ENCODE assay signal across 1 cellular context in the genomic region with DNA sequence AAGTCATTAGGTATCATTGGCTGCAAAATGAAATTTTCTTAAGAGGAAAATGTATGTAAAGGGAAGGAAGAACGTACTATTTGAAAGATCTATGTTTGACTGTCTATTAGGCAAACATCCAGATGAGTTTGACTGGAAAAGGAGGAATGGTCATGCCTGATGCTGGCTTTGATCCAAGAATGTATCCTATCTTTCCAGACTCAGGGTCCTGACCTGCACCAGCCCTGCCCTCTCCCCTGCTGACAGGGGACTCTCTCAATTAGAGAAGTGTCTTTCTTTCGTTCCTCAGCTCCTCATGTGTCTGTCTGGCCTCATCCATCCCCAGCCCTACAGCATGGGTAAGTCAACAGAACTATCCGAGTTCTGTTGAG.
TF ChIP-seq lines count a peak whose summit lies in the region.

No MANE protein-coding gene starts in this region.

TF ChIP-seq in HepG2, 621 proteins besides CTCF, POLR2A, EP300 and RAD21 (continued from another document and continues in another):
- TF ChIP-seq NCOR1 (IDR thresholded peaks at IDR 0.05; ENCODE audit: borderline replicate concordance, low read length) (0 out of 2 replicates have a peak, but pooled peaks have one; percentile 17), ZNF749 (CRISPR knock-in tag; IDR thresholded peaks at IDR 0.05; ENCODE audit: borderline replicate concordance) (no peak), SIX4 (CRISPR knock-in tag; IDR thresholded peaks at IDR 0.05) (no peak), CCDC6 (CRISPR knock-in tag; IDR thresholded peaks at IDR 0.05) (no peak), ZNF674 (CRISPR knock-in tag; IDR thresholded peaks at IDR 0.05; ENCODE audit: low read depth) (no peak), ARNTL (CRISPR knock-in tag; IDR thresholded peaks at IDR 0.05) (no peak), FOXC1 (CRISPR knock-in tag; IDR thresholded peaks at IDR 0.05; ENCODE audit: borderline replicate concordance) (no peak), KDM5B (CRISPR knock-in tag; IDR thresholded peaks at IDR 0.05; ENCODE audit: borderline replicate concordance) (no peak), RNF2 (conservative IDR thresholded peaks at IDR 0.05; ENCODE audit: low read depth) (no peak), NR3C1 (CRISPR knock-in tag; IDR thresholded peaks at IDR 0.05) (no peak), ZNF776 (CRISPR knock-in tag; IDR thresholded peaks at IDR 0.05) (no peak), ZSCAN9 (CRISPR knock-in tag; IDR thresholded peaks at IDR 0.05; ENCODE audit: borderline replicate concordance) (no peak), ZNF670 (CRISPR knock-in tag; IDR thresholded peaks at IDR 0.05; ENCODE audit: borderline replicate concordance) (no peak), ZNF33A (CRISPR knock-in tag; IDR thresholded peaks at IDR 0.05; ENCODE audit: borderline replicate concordance) (no peak), ZNF563 (CRISPR knock-in tag; IDR thresholded peaks at IDR 0.05) (no peak), ZKSCAN8 (CRISPR knock-in tag; IDR thresholded peaks at IDR 0.05; ENCODE audit: borderline replicate concordance) (peak; percentile 6; the same call in 1 of the 2 replicates), MTF1 (CRISPR knock-in tag; IDR thresholded peaks at IDR 0.05) (no peak), ZNF792 (CRISPR knock-in tag; IDR thresholded peaks at IDR 0.05) (no peak; the same call in 1 of the 2 replicates), YEATS4 (CRISPR knock-in tag; IDR thresholded peaks at IDR 0.05; ENCODE audit: borderline replicate concordance) (no peak), ZNF878 (CRISPR knock-in tag; IDR thresholded peaks at IDR 0.05) (no peak), GATAD1 (CRISPR knock-in tag; IDR thresholded peaks at IDR 0.05) (no peak), HDAC6 (IDR thresholded peaks at IDR 0.05; ENCODE audit: low read depth, low read length) (no peak), MBD4 (IDR thresholded peaks at IDR 0.05; ENCODE audit: borderline replicate concordance, low read length) (no peak), REL (CRISPR knock-in tag; conservative IDR thresholded peaks at IDR 0.05) (no peak), ZSCAN29 (CRISPR knock-in tag; conservative IDR thresholded peaks at IDR 0.05) (peak; percentile 63; the same call in 1 of the 2 replicates), ZMYM4 (CRISPR knock-in tag; IDR thresholded peaks at IDR 0.05) (peak; percentile 47)
- TF ChIP-seq, protein P1, sequence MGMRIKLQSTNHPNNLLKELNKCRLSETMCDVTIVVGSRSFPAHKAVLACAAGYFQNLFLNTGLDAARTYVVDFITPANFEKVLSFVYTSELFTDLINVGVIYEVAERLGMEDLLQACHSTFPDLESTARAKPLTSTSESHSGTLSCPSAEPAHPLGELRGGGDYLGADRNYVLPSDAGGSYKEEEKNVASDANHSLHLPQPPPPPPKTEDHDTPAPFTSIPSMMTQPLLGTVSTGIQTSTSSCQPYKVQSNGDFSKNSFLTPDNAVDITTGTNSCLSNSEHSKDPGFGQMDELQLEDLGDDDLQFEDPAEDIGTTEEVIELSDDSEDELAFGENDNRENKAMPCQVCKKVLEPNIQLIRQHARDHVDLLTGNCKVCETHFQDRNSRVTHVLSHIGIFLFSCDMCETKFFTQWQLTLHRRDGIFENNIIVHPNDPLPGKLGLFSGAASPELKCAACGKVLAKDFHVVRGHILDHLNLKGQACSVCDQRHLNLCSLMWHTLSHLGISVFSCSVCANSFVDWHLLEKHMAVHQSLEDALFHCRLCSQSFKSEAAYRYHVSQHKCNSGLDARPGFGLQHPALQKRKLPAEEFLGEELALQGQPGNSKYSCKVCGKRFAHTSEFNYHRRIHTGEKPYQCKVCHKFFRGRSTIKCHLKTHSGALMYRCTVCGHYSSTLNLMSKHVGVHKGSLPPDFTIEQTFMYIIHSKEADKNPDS (CRISPR knock-in tag; IDR thresholded peaks at IDR 0.05), result no peak
- TF ChIP-seq, protein P2, sequence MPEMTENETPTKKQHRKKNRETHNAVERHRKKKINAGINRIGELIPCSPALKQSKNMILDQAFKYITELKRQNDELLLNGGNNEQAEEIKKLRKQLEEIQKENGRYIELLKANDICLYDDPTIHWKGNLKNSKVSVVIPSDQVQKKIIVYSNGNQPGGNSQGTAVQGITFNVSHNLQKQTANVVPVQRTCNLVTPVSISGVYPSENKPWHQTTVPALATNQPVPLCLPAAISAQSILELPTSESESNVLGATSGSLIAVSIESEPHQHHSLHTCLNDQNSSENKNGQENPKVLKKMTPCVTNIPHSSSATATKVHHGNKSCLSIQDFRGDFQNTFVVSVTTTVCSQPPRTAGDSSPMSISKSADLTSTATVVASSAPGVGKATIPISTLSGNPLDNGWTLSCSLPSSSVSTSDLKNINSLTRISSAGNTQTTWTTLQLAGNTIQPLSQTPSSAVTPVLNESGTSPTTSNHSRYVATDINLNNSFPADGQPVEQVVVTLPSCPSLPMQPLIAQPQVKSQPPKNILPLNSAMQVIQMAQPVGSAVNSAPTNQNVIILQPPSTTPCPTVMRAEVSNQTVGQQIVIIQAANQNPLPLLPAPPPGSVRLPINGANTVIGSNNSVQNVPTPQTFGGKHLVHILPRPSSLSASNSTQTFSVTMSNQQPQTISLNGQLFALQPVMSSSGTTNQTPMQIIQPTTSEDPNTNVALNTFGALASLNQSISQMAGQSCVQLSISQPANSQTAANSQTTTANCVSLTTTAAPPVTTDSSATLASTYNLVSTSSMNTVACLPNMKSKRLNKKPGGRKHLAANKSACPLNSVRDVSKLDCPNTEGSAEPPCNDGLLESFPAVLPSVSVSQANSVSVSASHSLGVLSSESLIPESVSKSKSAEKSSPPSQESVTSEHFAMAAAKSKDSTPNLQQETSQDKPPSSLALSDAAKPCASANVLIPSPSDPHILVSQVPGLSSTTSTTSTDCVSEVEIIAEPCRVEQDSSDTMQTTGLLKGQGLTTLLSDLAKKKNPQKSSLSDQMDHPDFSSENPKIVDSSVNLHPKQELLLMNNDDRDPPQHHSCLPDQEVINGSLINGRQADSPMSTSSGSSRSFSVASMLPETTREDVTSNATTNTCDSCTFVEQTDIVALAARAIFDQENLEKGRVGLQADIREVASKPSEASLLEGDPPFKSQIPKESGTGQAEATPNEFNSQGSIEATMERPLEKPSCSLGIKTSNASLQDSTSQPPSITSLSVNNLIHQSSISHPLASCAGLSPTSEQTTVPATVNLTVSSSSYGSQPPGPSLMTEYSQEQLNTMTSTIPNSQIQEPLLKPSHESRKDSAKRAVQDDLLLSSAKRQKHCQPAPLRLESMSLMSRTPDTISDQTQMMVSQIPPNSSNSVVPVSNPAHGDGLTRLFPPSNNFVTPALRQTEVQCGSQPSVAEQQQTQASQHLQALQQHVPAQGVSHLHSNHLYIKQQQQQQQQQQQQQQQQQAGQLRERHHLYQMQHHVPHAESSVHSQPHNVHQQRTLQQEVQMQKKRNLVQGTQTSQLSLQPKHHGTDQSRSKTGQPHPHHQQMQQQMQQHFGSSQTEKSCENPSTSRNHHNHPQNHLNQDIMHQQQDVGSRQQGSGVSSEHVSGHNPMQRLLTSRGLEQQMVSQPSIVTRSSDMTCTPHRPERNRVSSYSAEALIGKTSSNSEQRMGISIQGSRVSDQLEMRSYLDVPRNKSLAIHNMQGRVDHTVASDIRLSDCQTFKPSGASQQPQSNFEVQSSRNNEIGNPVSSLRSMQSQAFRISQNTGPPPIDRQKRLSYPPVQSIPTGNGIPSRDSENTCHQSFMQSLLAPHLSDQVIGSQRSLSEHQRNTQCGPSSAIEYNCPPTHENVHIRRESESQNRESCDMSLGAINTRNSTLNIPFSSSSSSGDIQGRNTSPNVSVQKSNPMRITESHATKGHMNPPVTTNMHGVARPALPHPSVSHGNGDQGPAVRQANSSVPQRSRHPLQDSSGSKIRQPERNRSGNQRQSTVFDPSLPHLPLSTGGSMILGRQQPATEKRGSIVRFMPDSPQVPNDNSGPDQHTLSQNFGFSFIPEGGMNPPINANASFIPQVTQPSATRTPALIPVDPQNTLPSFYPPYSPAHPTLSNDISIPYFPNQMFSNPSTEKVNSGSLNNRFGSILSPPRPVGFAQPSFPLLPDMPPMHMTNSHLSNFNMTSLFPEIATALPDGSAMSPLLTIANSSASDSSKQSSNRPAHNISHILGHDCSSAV (CRISPR knock-in tag; IDR thresholded peaks at IDR 0.05; ENCODE audit: borderline replicate concordance), result no peak
- TF ChIP-seq, protein P3, sequence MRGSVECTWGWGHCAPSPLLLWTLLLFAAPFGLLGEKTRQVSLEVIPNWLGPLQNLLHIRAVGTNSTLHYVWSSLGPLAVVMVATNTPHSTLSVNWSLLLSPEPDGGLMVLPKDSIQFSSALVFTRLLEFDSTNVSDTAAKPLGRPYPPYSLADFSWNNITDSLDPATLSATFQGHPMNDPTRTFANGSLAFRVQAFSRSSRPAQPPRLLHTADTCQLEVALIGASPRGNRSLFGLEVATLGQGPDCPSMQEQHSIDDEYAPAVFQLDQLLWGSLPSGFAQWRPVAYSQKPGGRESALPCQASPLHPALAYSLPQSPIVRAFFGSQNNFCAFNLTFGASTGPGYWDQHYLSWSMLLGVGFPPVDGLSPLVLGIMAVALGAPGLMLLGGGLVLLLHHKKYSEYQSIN (CRISPR knock-in tag; IDR thresholded peaks at IDR 0.05; ENCODE audit: borderline replicate concordance), result no peak
- TF ChIP-seq, protein P4, sequence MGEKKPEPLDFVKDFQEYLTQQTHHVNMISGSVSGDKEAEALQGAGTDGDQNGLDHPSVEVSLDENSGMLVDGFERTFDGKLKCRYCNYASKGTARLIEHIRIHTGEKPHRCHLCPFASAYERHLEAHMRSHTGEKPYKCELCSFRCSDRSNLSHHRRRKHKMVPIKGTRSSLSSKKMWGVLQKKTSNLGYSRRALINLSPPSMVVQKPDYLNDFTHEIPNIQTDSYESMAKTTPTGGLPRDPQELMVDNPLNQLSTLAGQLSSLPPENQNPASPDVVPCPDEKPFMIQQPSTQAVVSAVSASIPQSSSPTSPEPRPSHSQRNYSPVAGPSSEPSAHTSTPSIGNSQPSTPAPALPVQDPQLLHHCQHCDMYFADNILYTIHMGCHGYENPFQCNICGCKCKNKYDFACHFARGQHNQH (CRISPR knock-in tag; IDR thresholded peaks at IDR 0.05), result peak; percentile 27; the same call in 1 of the 2 replicates
- TF ChIP-seq, protein P5, sequence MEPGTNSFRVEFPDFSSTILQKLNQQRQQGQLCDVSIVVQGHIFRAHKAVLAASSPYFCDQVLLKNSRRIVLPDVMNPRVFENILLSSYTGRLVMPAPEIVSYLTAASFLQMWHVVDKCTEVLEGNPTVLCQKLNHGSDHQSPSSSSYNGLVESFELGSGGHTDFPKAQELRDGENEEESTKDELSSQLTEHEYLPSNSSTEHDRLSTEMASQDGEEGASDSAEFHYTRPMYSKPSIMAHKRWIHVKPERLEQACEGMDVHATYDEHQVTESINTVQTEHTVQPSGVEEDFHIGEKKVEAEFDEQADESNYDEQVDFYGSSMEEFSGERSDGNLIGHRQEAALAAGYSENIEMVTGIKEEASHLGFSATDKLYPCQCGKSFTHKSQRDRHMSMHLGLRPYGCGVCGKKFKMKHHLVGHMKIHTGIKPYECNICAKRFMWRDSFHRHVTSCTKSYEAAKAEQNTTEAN (CRISPR knock-in tag; conservative IDR thresholded peaks at IDR 0.05), result 0 out of 2 replicates have a peak, but pooled peaks have one; percentile 1
- TF ChIP-seq, protein P6, sequence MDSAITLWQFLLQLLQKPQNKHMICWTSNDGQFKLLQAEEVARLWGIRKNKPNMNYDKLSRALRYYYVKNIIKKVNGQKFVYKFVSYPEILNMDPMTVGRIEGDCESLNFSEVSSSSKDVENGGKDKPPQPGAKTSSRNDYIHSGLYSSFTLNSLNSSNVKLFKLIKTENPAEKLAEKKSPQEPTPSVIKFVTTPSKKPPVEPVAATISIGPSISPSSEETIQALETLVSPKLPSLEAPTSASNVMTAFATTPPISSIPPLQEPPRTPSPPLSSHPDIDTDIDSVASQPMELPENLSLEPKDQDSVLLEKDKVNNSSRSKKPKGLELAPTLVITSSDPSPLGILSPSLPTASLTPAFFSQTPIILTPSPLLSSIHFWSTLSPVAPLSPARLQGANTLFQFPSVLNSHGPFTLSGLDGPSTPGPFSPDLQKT (CRISPR knock-in tag; IDR thresholded peaks at IDR 0.05; ENCODE audit: borderline replicate concordance), result no peak
- TF ChIP-seq, protein P7, sequence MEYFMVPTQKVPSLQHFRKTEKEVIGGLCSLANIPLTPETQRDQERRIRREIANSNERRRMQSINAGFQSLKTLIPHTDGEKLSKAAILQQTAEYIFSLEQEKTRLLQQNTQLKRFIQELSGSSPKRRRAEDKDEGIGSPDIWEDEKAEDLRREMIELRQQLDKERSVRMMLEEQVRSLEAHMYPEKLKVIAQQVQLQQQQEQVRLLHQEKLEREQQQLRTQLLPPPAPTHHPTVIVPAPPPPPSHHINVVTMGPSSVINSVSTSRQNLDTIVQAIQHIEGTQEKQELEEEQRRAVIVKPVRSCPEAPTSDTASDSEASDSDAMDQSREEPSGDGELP (IDR thresholded peaks at IDR 0.05; ENCODE audit: borderline replicate concordance, low read depth), result no peak; the same call in 1 of the 2 replicates
- TF ChIP-seq, protein P8, sequence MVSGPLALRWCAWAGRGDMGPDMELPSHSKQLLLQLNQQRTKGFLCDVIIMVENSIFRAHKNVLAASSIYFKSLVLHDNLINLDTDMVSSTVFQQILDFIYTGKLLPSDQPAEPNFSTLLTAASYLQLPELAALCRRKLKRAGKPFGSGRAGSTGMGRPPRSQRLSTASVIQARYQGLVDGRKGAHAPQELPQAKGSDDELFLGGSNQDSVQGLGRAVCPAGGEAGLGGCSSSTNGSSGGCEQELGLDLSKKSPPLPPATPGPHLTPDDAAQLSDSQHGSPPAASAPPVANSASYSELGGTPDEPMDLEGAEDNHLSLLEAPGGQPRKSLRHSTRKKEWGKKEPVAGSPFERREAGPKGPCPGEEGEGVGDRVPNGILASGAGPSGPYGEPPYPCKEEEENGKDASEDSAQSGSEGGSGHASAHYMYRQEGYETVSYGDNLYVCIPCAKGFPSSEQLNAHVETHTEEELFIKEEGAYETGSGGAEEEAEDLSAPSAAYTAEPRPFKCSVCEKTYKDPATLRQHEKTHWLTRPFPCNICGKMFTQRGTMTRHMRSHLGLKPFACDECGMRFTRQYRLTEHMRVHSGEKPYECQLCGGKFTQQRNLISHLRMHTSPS (CRISPR knock-in tag; IDR thresholded peaks at IDR 0.05; ENCODE audit: low read depth), result no peak
- TF ChIP-seq, protein P9, sequence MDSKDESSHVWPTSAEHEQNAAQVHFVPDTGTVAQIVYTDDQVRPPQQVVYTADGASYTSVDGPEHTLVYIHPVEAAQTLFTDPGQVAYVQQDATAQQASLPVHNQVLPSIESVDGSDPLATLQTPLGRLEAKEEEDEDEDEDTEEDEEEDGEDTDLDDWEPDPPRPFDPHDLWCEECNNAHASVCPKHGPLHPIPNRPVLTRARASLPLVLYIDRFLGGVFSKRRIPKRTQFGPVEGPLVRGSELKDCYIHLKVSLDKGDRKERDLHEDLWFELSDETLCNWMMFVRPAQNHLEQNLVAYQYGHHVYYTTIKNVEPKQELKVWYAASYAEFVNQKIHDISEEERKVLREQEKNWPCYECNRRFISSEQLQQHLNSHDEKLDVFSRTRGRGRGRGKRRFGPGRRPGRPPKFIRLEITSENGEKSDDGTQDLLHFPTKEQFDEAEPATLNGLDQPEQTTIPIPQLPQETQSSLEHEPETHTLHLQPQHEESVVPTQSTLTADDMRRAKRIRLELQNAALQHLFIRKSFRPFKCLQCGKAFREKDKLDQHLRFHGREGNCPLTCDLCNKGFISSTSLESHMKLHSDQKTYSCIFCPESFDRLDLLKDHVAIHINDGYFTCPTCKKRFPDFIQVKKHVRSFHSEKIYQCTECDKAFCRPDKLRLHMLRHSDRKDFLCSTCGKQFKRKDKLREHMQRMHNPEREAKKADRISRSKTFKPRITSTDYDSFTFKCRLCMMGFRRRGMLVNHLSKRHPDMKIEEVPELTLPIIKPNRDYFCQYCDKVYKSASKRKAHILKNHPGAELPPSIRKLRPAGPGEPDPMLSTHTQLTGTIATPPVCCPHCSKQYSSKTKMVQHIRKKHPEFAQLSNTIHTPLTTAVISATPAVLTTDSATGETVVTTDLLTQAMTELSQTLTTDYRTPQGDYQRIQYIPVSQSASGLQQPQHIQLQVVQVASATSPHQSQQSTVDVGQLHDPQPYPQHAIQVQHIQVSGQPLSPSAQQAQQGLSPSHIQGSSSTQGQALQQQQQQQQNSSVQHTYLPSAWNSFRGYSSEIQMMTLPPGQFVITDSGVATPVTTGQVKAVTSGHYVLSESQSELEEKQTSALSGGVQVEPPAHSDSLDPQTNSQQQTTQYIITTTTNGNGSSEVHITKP (CRISPR knock-in tag; IDR thresholded peaks at IDR 0.05; ENCODE audit: low read depth), result no peak
